Comparison of ENCODE assay signal across 8 cellular contexts in genomic region chr17:2025220-2025621, GRCh38. TPM values are rescaled to one million over a fixed set of nuclear protein-coding genes. Genes with fewer than 3 reads are reported as not detected.
DNase-seq lines count a peak whose midpoint lies in the region; ATAC-seq and TF ChIP-seq lines count a peak whose summit lies in the region.

TSS of gene RTN4RL1 (minus strand) at chr17:2025334. CDS start at chr17:2024865, 469 bp downstream.

- peak; percentile 27 to 59 (median 36) for ATAC-seq in right lobe of liver
- no peak for ATAC-seq in HG03095 (IDR thresholded peaks at IDR 0.05; ENCODE audit: unreplicated experiment)

- no peaks in the 10 kb centered on the region for H3K27me3 ChIP-seq in right lobe of liver

- TF ChIP-seq CTCF in right lobe of liver (IDR thresholded peaks at IDR 0.05): no peak

- H3K27ac ChIP-seq in cingulate gyrus (ENCODE audit: low read depth, low read length) (peak within 1 kb of the TSS; percentile 19), right lobe of liver (no peak within 1 kb of the TSS)

- 0% methylated on average over 4 of the region's 47 CpGs for WGBS in right lobe of liver (ENCODE audit: insufficient coverage, low coverage, low lambda C conversion rate, missing lambda C conversion rate)

- intact Hi-C loops in right lobe of liver (cut with DNase I): loop anchor here (5.0 kb wide), 1 partner anchor 118 kb away; no protein-coding TSS in a partner anchor

- DNase-seq in EH (ENCODE audit: low read depth) (peak; percentile 82), NCI-H146 treated with DMSO at 0.1 percent for 48 hours (lab: John Stamatoyannopoulos, UW; ENCODE audit: unreplicated experiment) (peak; percentile 19), right lobe of liver (peak in 2 of 3 donors; percentile 73 to 82), SKM-1 treated with dmso at 0.1 percent for 144 hours (lab: John Stamatoyannopoulos, UW; ENCODE audit: unreplicated experiment) (no peak)
- DNase-seq in activated CD4-positive, alpha-beta T cell treated with anti-CD3 and anti-CD28 coated beads for 48 hours: peak; percentile 67
- peak; percentile 53 for DNase-seq in stimulated activated CD8-positive, alpha-beta memory T cell treated with anti-CD3 and anti-CD28 coated beads, Interleukin-12 subunit alpha, Interleukin-12 subunit beta, amount 100 ng/mL, for 4 hours (ENCODE audit: low read depth)

- peaks cover 0 to 26% (median 7%) of the 10 kb centered on the region in 4 donors for H3K4me1 ChIP-seq in right lobe of liver

- H3K4me3 ChIP-seq in right lobe of liver: peak within 1 kb of the TSS; percentile 32 to 58 (median 48)

- H3K36me3 ChIP-seq in right lobe of liver: no peaks in the 10 kb centered on the region

- no peak for TF ChIP-seq POLR2A in right lobe of liver (IDR thresholded peaks at IDR 0.05)

- no peaks in the 10 kb centered on the region for H3K9me3 ChIP-seq in right lobe of liver

RNA-seq across cellular contexts. Expression of gene RTN4RL1, which starts in this region (rescaled TPM):
- total RNA-seq in right lobe of liver: 1 to 10 TPM in 5 of 6 experiments, under 1 TPM in 1; 0.54 to 2.6 (median 1.4) TPM
